In the genomic region with DNA sequence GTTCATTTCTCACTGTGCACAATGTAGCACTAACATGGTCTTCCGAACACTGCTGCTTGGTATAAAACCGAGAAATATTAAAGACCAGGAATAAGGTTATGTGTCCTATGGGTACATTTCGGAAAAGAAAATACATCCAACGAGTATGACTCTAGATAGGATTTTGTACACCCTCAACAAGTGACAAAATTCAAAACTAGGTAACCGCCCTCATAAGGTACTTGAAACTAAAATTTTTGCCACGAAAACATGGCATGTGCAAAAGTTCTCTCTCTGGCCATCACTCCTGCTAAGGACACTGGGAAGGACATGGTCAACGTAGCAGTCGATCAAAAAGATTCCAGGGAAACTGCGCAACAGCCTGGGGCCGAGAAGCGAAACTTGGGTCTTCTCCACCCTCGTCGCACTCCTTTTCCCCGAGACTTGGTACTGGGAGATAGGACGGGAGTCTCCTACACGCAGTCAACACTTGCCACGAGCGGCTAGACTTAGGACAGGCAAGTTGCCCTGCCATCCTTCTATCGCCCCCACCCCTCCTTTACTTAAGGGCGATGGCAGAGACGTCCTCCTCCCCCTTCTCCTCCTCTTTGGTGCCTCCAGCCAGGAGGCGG, we compare ENCODE assay signal across 8 cellular contexts. TPM values are rescaled to one million over a fixed set of nuclear protein-coding genes. Genes with fewer than 3 reads are reported as not detected.
A peak's percentile ranks its signal among the peaks of the same experiment; 100 is the strongest.
DNase-seq lines count a peak whose midpoint lies in the region; ATAC-seq and TF ChIP-seq lines count a peak whose summit lies in the region.

No MANE protein-coding gene starts in this region.

- H3K36me3 ChIP-seq in breast epithelium (peaks cover 5% of the 10 kb centered on the region), smooth muscle cell (ENCODE audit: low read depth) (peaks cover 10% of the 10 kb centered on the region)

- H3K4me3 ChIP-seq in AG09309 (ENCODE audit: control insufficient read depth, low read depth, low read length) (peak overlapping the region; percentile 69), breast epithelium (peak overlapping the region; percentile 87 to 92 (median 90)), smooth muscle cell (peak overlapping the region; percentile 83)

- no peaks in the 10 kb centered on the region for H3K9me3 ChIP-seq in breast epithelium
- no peaks in the 10 kb centered on the region for H3K9me3 ChIP-seq in smooth muscle cell (replicated peaks; ENCODE audit: low read depth)

- peaks cover 9% of the 10 kb centered on the region for H3F3A ChIP-seq in smooth muscle cell (ENCODE audit: low read depth)

- TF ChIP-seq CTCF in AG09309 (IDR thresholded peaks at IDR 0.05; ENCODE audit: control insufficient read depth, insufficient read depth, low read depth, low read length, missing control alignments) (no peak), breast epithelium (IDR thresholded peaks at IDR 0.05) (no peak), smooth muscle cell (IDR thresholded peaks at IDR 0.05; ENCODE audit: borderline replicate concordance, insufficient read depth, poor library complexity, severe bottlenecking) (no peak)

- peaks cover 0 to 20% of the 10 kb centered on the region in 2 donors for H3K4me1 ChIP-seq in breast epithelium
- peaks cover 10% of the 10 kb centered on the region for H3K4me1 ChIP-seq in smooth muscle cell (ENCODE audit: low read depth)

- peak; percentile 86 for TF ChIP-seq POLR2A in breast epithelium (IDR thresholded peaks at IDR 0.05)

- WGBS in smooth muscle cell (ENCODE audit: low lambda C conversion rate) = 8% methylated on average over 22 of the region's 22 CpGs

- H3K79me2 ChIP-seq in smooth muscle cell (ENCODE audit: low read depth) = peaks cover 35% of the 10 kb centered on the region

- H2AFZ ChIP-seq in smooth muscle cell (ENCODE audit: low read depth) = peak overlapping the region; percentile 22

- H3K27ac ChIP-seq in breast epithelium = peak overlapping the region; percentile 99 to 100
- H3K27ac ChIP-seq in smooth muscle cell (ENCODE audit: low read depth) = peak overlapping the region; percentile 100

- H4K20me1 ChIP-seq in smooth muscle cell (ENCODE audit: low read depth) = peaks cover 5% of the 10 kb centered on the region

- H3K27me3 ChIP-seq in breast epithelium (no peaks in the 10 kb centered on the region), smooth muscle cell (ENCODE audit: low read depth) (no peaks in the 10 kb centered on the region)

- H3K9ac ChIP-seq in smooth muscle cell (ENCODE audit: low read depth) = peak overlapping the region; percentile 99

- DNase-seq in AG09309 (ENCODE audit: low read depth) (peak; percentile 91), NCI-H510A (lab: John Stamatoyannopoulos, UW) (peak; percentile 82), breast epithelium (ENCODE audit: low spot score in 2 of 2) (peak; percentile 86 to 92), iris pigment epithelial cell (ENCODE audit: low read depth) (peak; percentile 94), smooth muscle cell (lab: John Stamatoyannopoulos, UW; ENCODE audit: unreplicated experiment) (no peak)

- ATAC-seq in GM18517 (IDR thresholded peaks at IDR 0.05; ENCODE audit: unreplicated experiment) (peak; percentile 0), HG03460 (IDR thresholded peaks at IDR 0.05; ENCODE audit: unreplicated experiment) (no peak), HG02852 (IDR thresholded peaks at IDR 0.05; ENCODE audit: unreplicated experiment) (no peak)

- H3K4me2 ChIP-seq in smooth muscle cell = peak overlapping the region; percentile 92

- intact Hi-C loops in breast epithelium (cut with DNase I; ENCODE audit: low total_unique reads) = no loop called here

RNA-seq across cellular contexts. Expression of gene TOR1AIP1, which starts 0.3 kb away (rescaled TPM):
- total RNA-seq in breast epithelium (100 to 1,000 TPM in 1 of 3 donors, 10 to 100 TPM in 2; 55.7 to 112 (median 90.9) TPM), smooth muscle cell (36.5 and 46.2 TPM in 2 replicates)
- polyA plus RNA-seq in smooth muscle cell = 24.0 and 25.8 TPM in 2 replicates

RNA-seq across cellular contexts. Expression of gene TOR1AIP2, which starts 4.1 kb away (rescaled TPM):
- total RNA-seq in breast epithelium = 10 to 100 TPM; 64.6 to 80.6 (median 65.1) TPM
- total RNA-seq in smooth muscle cell = 105 and 116 TPM in 2 replicates
- polyA plus RNA-seq in smooth muscle cell = 14.2 and 21.3 TPM in 2 replicates
